ENCODE assay signal across 8 cellular contexts in genomic region chr14:41607119-41607785, GRCh38.
DNase-seq lines count a peak whose midpoint lies in the region; ATAC-seq and TF ChIP-seq lines count a peak whose summit lies in the region.

No MANE protein-coding gene starts in this region.

- H3K4me3 ChIP-seq in AG09309 (ENCODE audit: control insufficient read depth, low read depth, low read length): peak overlapping the region; percentile 69
- peak overlapping the region; percentile 77 for H3K4me3 ChIP-seq in iPS-18c (ENCODE audit: insufficient read depth, low read depth, low read length)

- peak overlapping the region; percentile 81 for H3K4me3 Mint-ChIP-seq in activated naive CD8-positive, alpha-beta T cell

- H3K4me1 Mint-ChIP-seq in activated naive CD8-positive, alpha-beta T cell (ENCODE audit: low read depth): peaks cover 54% of the 10 kb centered on the region

- H3K9me3 Mint-ChIP-seq in activated naive CD8-positive, alpha-beta T cell (ENCODE audit: low read depth): no peaks in the 10 kb centered on the region

- no peak for TF ChIP-seq CTCF in AG09309 (IDR thresholded peaks at IDR 0.05; ENCODE audit: control insufficient read depth, insufficient read depth, low read depth, low read length, missing control alignments)

- no peak overlapping the region for H3K27ac Mint-ChIP-seq in activated naive CD8-positive, alpha-beta T cell

- H3K27me3 Mint-ChIP-seq in activated naive CD8-positive, alpha-beta T cell: peaks cover 53% of the 10 kb centered on the region

- H3K9me3 ChIP-seq in iPS-18c (ENCODE audit: control insufficient read depth, insufficient read depth, low read length): no peaks in the 10 kb centered on the region

- no peak for ATAC-seq in stimulated activated naive CD8-positive, alpha-beta T cell treated with anti-CD3 and anti-CD28 coated beads, Interleukin-15, Interleukin-2, amounts not matched to agents 100 U/mL and 50 U/mL, for 24 hours
- ATAC-seq in HG02840 (IDR thresholded peaks at IDR 0.05; ENCODE audit: low FRiP score, unreplicated experiment): no peak
- ATAC-seq in HG02759 (IDR thresholded peaks at IDR 0.05; ENCODE audit: unreplicated experiment): no peak

- DNase-seq in AG09309 (ENCODE audit: low read depth) (no peak), HuH-7 (ENCODE audit: low spot score) (peak; percentile 2), NK-92 (lab: John Stamatoyannopoulos, UW; ENCODE audit: unreplicated experiment) (no peak)
- DNase-seq in stimulated activated naive CD8-positive, alpha-beta T cell treated with anti-CD3 and anti-CD28 coated beads, Interleukin-15, Interleukin-2, amounts not matched to agents 100 U/mL and 50 U/mL, for 24 hours: peak; percentile 5

- no peaks in the 10 kb centered on the region for H3K36me3 Mint-ChIP-seq in activated naive CD8-positive, alpha-beta T cell

Comparison
In these comparisons a context has a peak if more than half of its experiments do, and no peak if none do; other contexts are left out.
1. DNase-seq: peak in HuH-7 (single experiment) and stimulated activated naive CD8-positive, alpha-beta T cell treated with anti-CD3 and anti-CD28 coated beads, Interleukin-15, Interleukin-2, amounts not matched to agents 100 U/mL and 50 U/mL, for 24 hours (single experiment); none in AG09309 (single experiment) and NK-92 (single experiment).